ENCODE assay signal across 8 cellular contexts in the genomic region with DNA sequence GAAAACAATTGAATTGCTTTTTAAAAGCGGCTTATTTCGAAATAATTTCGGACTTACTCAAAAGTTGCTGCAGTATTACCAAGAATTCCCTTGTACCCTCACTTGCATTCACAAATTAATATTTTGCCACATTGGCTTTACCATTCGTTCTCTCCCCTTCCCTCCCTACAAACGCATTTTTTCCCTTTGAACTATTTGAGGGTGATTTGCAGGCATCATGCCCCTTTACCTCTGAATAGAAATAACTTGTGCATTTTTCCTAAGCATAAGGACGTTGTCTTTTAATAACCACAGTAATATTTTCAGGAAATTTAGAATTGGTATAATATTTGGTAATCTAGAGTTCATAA. TPM values are rescaled to one million over a fixed set of nuclear protein-coding genes. Genes with fewer than 3 reads are reported as not detected.
DNase-seq lines count a peak whose midpoint lies in the region; ATAC-seq, FAIRE-seq and TF ChIP-seq lines count a peak whose summit lies in the region.

No MANE protein-coding gene starts in this region.

- peaks cover 0 to 18% of the 10 kb centered on the region in 2 donors for H3K36me3 Mint-ChIP-seq in activated T-cell treated with anti-CD3 and anti-CD28 coated beads, Interleukin-2, amount 50 U/mL, for 72 hours (ENCODE audit: insufficient read depth in 2 of 2)
- H3K36me3 Mint-ChIP-seq in type B pancreatic cell = peaks cover 28% of the 10 kb centered on the region

- H3K4me3 Mint-ChIP-seq in activated T-cell treated with anti-CD3 and anti-CD28 coated beads, Interleukin-2, amount 50 U/mL, for 72 hours = peak overlapping the region; percentile 94 to 95
- H3K4me3 Mint-ChIP-seq in type B pancreatic cell = peak overlapping the region; percentile 92

- H3K4me3 ChIP-seq in adrenal gland (peak overlapping the region in 2 of 4 donors; percentile 59 to 65), lower leg skin (ENCODE audit: low read depth, poor library complexity, severe bottlenecking) (peak overlapping the region; percentile 79)

- ATAC-seq in activated T-cell treated with anti-CD3 and anti-CD28 coated beads, Interleukin-2, amount 50 U/mL, for 72 hours (replicated peaks in 1 of 2) = no peak
- ATAC-seq in HG03442 (IDR thresholded peaks at IDR 0.05; ENCODE audit: unreplicated experiment) = no peak

- no peak for TF ChIP-seq CTCF in adrenal gland (IDR thresholded peaks at IDR 0.05)
- no peak for TF ChIP-seq CTCF in lower leg skin (IDR thresholded peaks at IDR 0.05)
- no peak for TF ChIP-seq CTCF in type B pancreatic cell (conservative IDR thresholded peaks at IDR 0.05)

- peaks cover 5 to 11% of the 10 kb centered on the region in 2 donors for H3K4me1 ChIP-seq in adrenal gland (replicated peaks in 1 of 2)

- H3K4me1 Mint-ChIP-seq in activated T-cell treated with anti-CD3 and anti-CD28 coated beads, Interleukin-2, amount 50 U/mL, for 72 hours (ENCODE audit: low read depth) = peaks cover 13% of the 10 kb centered on the region
- H3K4me1 Mint-ChIP-seq in type B pancreatic cell (ENCODE audit: unreplicated experiment) = peaks cover 11% of the 10 kb centered on the region

- H3K36me3 ChIP-seq in adrenal gland (replicated peaks in 1 of 2) = peaks cover 0 to 24% of the 10 kb centered on the region in 2 donors

- no peaks in the 10 kb centered on the region for H3K27me3 ChIP-seq in adrenal gland

- H3K9me3 ChIP-seq in adrenal gland (replicated peaks in 1 of 3) = no peaks in the 10 kb centered on the region

- no peaks in the 10 kb centered on the region for H3K9me3 Mint-ChIP-seq in activated T-cell treated with anti-CD3 and anti-CD28 coated beads, Interleukin-2, amount 50 U/mL, for 72 hours
- H3K9me3 Mint-ChIP-seq in type B pancreatic cell = no peaks in the 10 kb centered on the region

- 1 to 4% (median 3%) methylated on average over 6 of the region's 6 CpGs for WGBS in adrenal gland, 4 donors
- 3% methylated on average over 6 of the region's 6 CpGs for WGBS in lower leg skin, 2 donors

- no peak for FAIRE-seq in HTR-8/SVneo (lab: Jason Lieb, UNC)

- TF ChIP-seq POLR2A in adrenal gland (IDR thresholded peaks at IDR 0.05) = no peak
- no peak for TF ChIP-seq POLR2A in lower leg skin (IDR thresholded peaks at IDR 0.05)

- intact Hi-C loops in adrenal gland (cut with DNase I) = no loop called here
- intact Hi-C loops in lower leg skin (cut with DNase I; ENCODE audit: low total_unique reads) = no loop called here

- peak overlapping the region in 3 of 5 donors; percentile 78 to 86 (median 79) for H3K27ac ChIP-seq in adrenal gland

- H3K27ac Mint-ChIP-seq in activated T-cell treated with anti-CD3 and anti-CD28 coated beads, Interleukin-2, amount 50 U/mL, for 72 hours = peak overlapping the region; percentile 73
- H3K27ac Mint-ChIP-seq in type B pancreatic cell = peak overlapping the region; percentile 92

- no peaks in the 10 kb centered on the region for H3K27me3 Mint-ChIP-seq in activated T-cell treated with anti-CD3 and anti-CD28 coated beads, Interleukin-2, amount 50 U/mL, for 72 hours (ENCODE audit: low read depth)
- no peaks in the 10 kb centered on the region for H3K27me3 Mint-ChIP-seq in type B pancreatic cell

- DNase-seq in activated T-cell treated with anti-CD3 and anti-CD28 coated beads, Interleukin-2, amount 50 U/mL, for 72 hours = no peak
- DNase-seq in activated T-cell treated with anti-CD3 and anti-CD28 coated beads, Interleukin-2, amount 50 U/mL, for 1 hour = no peak
- DNase-seq in adrenal gland (no peak), lower leg skin (ENCODE audit: low spot score in 2 of 2) (no peak), type B pancreatic cell (ENCODE audit: extremely low spot score, unreplicated experiment) (no peak), HTR-8/SVneo (ENCODE audit: insufficient read length, low spot score) (no peak), NCI-H128 (lab: John Stamatoyannopoulos, UW; ENCODE audit: unreplicated experiment) (no peak)

RNA-seq across cellular contexts. Expression of a gene that starts 0.6 kb away (rescaled TPM):
- 10 to 100 TPM in 1 of 2 donors, 1 to 10 TPM in 1; 7.7 to 11.7 TPM for total RNA-seq in activated T-cell treated with anti-CD3 and anti-CD28 coated beads, Interleukin-2, amount 50 U/mL, for 72 hours
- total RNA-seq in adrenal gland = 1 to 10 TPM; 1.8 to 3.0 (median 2.4) TPM
- polyA plus RNA-seq in adrenal gland = 1 to 10 TPM; 1.0 to 1.9 (median 1.6) TPM
- total RNA-seq in lower leg skin = 1 to 10 TPM; 2.0 to 4.0 (median 2.9) TPM
- total RNA-seq in type B pancreatic cell (ENCODE audit: low replicate concordance) = 9.1 and 27.9 TPM in 2 replicates
